In the genomic region with DNA sequence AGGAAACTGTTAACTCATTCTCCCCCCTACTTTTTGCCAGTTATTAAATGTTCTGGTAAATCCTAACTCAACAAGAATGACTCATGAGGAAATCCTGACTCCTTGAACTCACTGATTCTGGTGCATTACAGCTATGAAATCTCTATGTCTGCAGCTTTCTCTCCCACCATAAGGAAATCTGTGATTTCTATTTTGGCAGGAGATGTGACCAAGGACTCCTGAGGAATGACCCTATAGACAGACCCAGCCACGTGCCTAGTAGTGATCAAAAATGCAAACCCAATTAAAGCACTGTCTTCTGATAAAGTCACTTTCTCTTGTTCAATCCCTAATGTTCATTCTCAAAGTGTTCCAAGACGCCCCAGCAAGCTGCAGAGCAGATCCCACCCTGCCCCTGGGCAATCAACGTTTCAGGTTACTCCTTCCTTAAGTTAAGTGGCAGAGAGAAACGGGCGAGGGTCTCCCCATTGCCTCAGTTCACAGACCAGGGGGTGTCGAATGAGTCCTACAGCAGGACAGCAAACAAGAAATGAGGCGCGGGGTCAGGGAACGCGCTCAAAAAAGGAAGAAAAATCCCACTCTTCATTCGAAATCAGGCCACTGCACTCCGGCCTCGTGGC, we compare ENCODE assay signal across 1 cellular context.
TF ChIP-seq lines count a peak whose summit lies in the region.

No MANE protein-coding gene starts in this region.

TF ChIP-seq in HEK293, 187 proteins besides CTCF, POLR2A, EP300 and RAD21 (continued from another document):
- TF ChIP-seq, protein P1, sequence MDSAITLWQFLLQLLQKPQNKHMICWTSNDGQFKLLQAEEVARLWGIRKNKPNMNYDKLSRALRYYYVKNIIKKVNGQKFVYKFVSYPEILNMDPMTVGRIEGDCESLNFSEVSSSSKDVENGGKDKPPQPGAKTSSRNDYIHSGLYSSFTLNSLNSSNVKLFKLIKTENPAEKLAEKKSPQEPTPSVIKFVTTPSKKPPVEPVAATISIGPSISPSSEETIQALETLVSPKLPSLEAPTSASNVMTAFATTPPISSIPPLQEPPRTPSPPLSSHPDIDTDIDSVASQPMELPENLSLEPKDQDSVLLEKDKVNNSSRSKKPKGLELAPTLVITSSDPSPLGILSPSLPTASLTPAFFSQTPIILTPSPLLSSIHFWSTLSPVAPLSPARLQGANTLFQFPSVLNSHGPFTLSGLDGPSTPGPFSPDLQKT (IDR thresholded peaks at IDR 0.05; ENCODE audit: borderline replicate concordance, low read depth, low read length): no peak
- no peak for TF ChIP-seq ZNF629 (tag by site-specific recombination; IDR thresholded peaks at IDR 0.05)
- no peak for TF ChIP-seq ZNF266 (tag by site-specific recombination; IDR thresholded peaks at IDR 0.05; ENCODE audit: low read depth)
- peak; percentile 9; the same call in 1 of the 2 replicates for TF ChIP-seq KLF8 (tag by site-specific recombination; IDR thresholded peaks at IDR 0.05)
- TF ChIP-seq ZNF335 (tag by site-specific recombination; conservative IDR thresholded peaks at IDR 0.05): peak; percentile 58
- TF ChIP-seq PRDM1 (tag by site-specific recombination; IDR thresholded peaks at IDR 0.05): peak; percentile 35; the same call in 1 of the 2 replicates
- TF ChIP-seq, protein P2, sequence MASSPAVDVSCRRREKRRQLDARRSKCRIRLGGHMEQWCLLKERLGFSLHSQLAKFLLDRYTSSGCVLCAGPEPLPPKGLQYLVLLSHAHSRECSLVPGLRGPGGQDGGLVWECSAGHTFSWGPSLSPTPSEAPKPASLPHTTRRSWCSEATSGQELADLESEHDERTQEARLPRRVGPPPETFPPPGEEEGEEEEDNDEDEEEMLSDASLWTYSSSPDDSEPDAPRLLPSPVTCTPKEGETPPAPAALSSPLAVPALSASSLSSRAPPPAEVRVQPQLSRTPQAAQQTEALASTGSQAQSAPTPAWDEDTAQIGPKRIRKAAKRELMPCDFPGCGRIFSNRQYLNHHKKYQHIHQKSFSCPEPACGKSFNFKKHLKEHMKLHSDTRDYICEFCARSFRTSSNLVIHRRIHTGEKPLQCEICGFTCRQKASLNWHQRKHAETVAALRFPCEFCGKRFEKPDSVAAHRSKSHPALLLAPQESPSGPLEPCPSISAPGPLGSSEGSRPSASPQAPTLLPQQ (tag by site-specific recombination; IDR thresholded peaks at IDR 0.05): 0 out of 2 replicates have a peak, but pooled peaks have one; percentile 11
- TF ChIP-seq ZNF791 (tag by site-specific recombination; IDR thresholded peaks at IDR 0.05): no peak
- TF ChIP-seq ZFP37 (tag by site-specific recombination; IDR thresholded peaks at IDR 0.05): 0 out of 2 replicates have a peak, but pooled peaks have one; percentile 14
- TF ChIP-seq ZNF544 (tag by site-specific recombination; IDR thresholded peaks at IDR 0.05): no peak
